Comparison of ENCODE assay signal across 26 cellular contexts in the genomic region with DNA sequence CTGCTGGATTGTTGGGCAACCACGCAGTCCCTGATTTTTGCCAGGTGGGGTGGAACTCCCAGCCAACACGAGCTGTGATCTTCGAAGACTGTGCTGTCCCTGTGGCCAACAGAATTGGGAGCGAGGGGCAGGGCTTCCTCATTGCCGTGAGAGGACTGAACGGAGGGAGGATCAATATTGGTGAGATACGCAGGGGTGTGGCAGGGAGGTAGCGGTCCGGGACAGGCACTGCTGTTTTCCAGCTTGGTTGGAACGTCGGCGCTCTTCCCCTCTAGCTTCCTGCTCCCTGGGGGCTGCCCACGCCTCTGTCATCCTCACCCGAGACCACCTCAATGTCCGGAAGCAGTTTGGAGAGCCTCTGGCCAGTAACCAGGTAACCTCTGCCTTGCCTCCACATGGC. TPM values are rescaled to one million over a fixed set of nuclear protein-coding genes. Genes with fewer than 3 reads are reported as not detected.
"Had no signal": no experiment of that assay in that cellular context is flagged by ENCODE, and none has a peak within 500 bp of the region (broad histone marks: within the 10 kb centered on the region; RNA-seq: fewer than 3 reads in every experiment).

No MANE protein-coding gene starts in this region.

- H2AFZ ChIP-seq: PC-9 had no signal

- H3K4me3 ChIP-seq: PC-9, Peyer's patch, SJCRH30 had no signal

- H3K27me3 ChIP-seq: Peyer's patch, SJCRH30 had no signal

- H3K27ac ChIP-seq: PC-9, Peyer's patch had no signal

- ATAC-seq: SK-N-SH treated with all-trans-retinoic acid at 6 μM for 48 hours had no signal

- H3K9me3 ChIP-seq: Peyer's patch, SJCRH30 had no signal

- DNase-seq: IMR-90; Karpas-422; KG1; NCI-H1048; NCI-H1105; NCI-H1417; NCI-H1436 treated with DMSO at 0.1 percent for 48 hours; NCI-H1694; NCI-H187 treated with DMSO at 0.1 percent for 48 hours; NCI-H2029 treated with DMSO at 0.1 percent for 48 hours; NCI-H2171 treated with DMSO at 0.1 percent for 48 hours; NCI-H345; NCI-H524; NCI-H526 treated with DMSO at 0.1 percent for 48 hours; NCI-H748 treated with DMSO at 0.1 percent for 48 hours; NK-92 treated with Interleukin-12 subunit alpha and Interleukin-12 subunit beta, amount 100 ng/mL, for 24 hours; PC-9; Peyer's patch; SHP77 treated with DMSO at 0.1 percent for 48 hours; T-helper 1 cell had no signal

- H3K4me1 ChIP-seq: Peyer's patch had no signal

- H3K4me2 ChIP-seq: PC-9 had no signal

RNA-seq across cellular contexts. Expression of a gene that starts 15.2 kb away (rescaled TPM):
- total RNA-seq: HepG2, IMR-90, M059J, PC-9, Peyer's patch, Right ventricle myocardium inferior, RPMI7951, SJCRH30 had no signal
